Comparison of ENCODE assay signal across 8 cellular contexts in genomic region chr4:174284181-174284886, GRCh38. TPM values are rescaled to one million over a fixed set of nuclear protein-coding genes. Genes with fewer than 3 reads are reported as not detected.
DNase-seq lines count a peak whose midpoint lies in the region; ATAC-seq and TF ChIP-seq lines count a peak whose summit lies in the region.

No MANE protein-coding gene starts in this region.

- peak overlapping the region; percentile 99 for H3K4me3 Mint-ChIP-seq in activated T-cell treated with anti-CD3 and anti-CD28 coated beads, Interleukin-2, amount 50 U/mL, for 4 hours

- peaks cover 4% of the 10 kb centered on the region for H3K9me3 Mint-ChIP-seq in activated T-cell treated with anti-CD3 and anti-CD28 coated beads, Interleukin-2, amount 50 U/mL, for 4 hours

- H3K4me1 ChIP-seq in breast epithelium (no peaks in the 10 kb centered on the region), stomach smooth muscle (ENCODE audit: control insufficient read depth, insufficient read depth, low read length) (no peaks in the 10 kb centered on the region)

- TF ChIP-seq POLR2A in breast epithelium (IDR thresholded peaks at IDR 0.05): no peak

- peak overlapping the region; percentile 99 for H3K9ac ChIP-seq in stomach smooth muscle (ENCODE audit: low read length in 2 of 2)

- H3K4me3 ChIP-seq in breast epithelium (peak overlapping the region; percentile 74 to 85 (median 79)), stomach smooth muscle (ENCODE audit: low read length in 2 of 2) (peak overlapping the region; percentile 92 to 100)

- H3K36me3 Mint-ChIP-seq in activated T-cell treated with anti-CD3 and anti-CD28 coated beads, Interleukin-2, amount 50 U/mL, for 4 hours (ENCODE audit: insufficient read depth): peaks cover 16% of the 10 kb centered on the region

- H3K9me3 ChIP-seq in breast epithelium (no peaks in the 10 kb centered on the region), stomach smooth muscle (ENCODE audit: control insufficient read depth in 2 of 2, low read length in 2 of 2) (no peaks in the 10 kb centered on the region)

- intact Hi-C loops in breast epithelium (cut with DNase I; ENCODE audit: low total_unique reads): no loop called here

- no peaks in the 10 kb centered on the region for H3K36me3 ChIP-seq in breast epithelium
- H3K36me3 ChIP-seq in stomach smooth muscle (ENCODE audit: control insufficient read depth in 2 of 2, insufficient read depth in 2 of 2, low read length in 2 of 2): no peaks in the 10 kb centered on the region

- H3K4me1 Mint-ChIP-seq in activated T-cell treated with anti-CD3 and anti-CD28 coated beads, Interleukin-2, amount 50 U/mL, for 4 hours (ENCODE audit: low read depth): peaks cover 55% of the 10 kb centered on the region

- no peak for DNase-seq in activated T-cell treated with anti-CD3 and anti-CD28 coated beads, Interleukin-2, amount 50 U/mL, for 4 hours
- no peak for DNase-seq in activated T-cell treated with anti-CD3 and anti-CD28 coated beads, Interleukin-2, amount 50 U/mL, for 1 hour
- peak; percentile 20 for DNase-seq in NCI-H460 (ENCODE audit: extremely low read depth, low read depth)
- DNase-seq in breast epithelium (ENCODE audit: low spot score in 2 of 2): no peak
- DNase-seq in kidney tubule cell (ENCODE audit: low spot score): peak; percentile 64
- DNase-seq in medulla oblongata (ENCODE audit: extremely low spot score): no peak

- no peaks in the 10 kb centered on the region for H3K27me3 ChIP-seq in breast epithelium
- H3K27me3 ChIP-seq in stomach smooth muscle (ENCODE audit: control insufficient read depth in 1 of 2, insufficient read depth in 2 of 2, low read length in 2 of 2): no peaks in the 10 kb centered on the region

- ATAC-seq in activated T-cell treated with anti-CD3 and anti-CD28 coated beads, Interleukin-2, amount 50 U/mL, for 4 hours: peak; percentile 12 to 15
- peak; percentile 12 for ATAC-seq in HG02852 (IDR thresholded peaks at IDR 0.05; ENCODE audit: unreplicated experiment)

- no peaks in the 10 kb centered on the region for H3K27me3 Mint-ChIP-seq in activated T-cell treated with anti-CD3 and anti-CD28 coated beads, Interleukin-2, amount 50 U/mL, for 4 hours (ENCODE audit: low read depth)

- TF ChIP-seq CTCF in breast epithelium (IDR thresholded peaks at IDR 0.05): no peak

- H3K27ac ChIP-seq in breast epithelium (peak overlapping the region; percentile 96 to 99), stomach smooth muscle (ENCODE audit: low read length) (peak overlapping the region; percentile 98)

RNA-seq across cellular contexts. Expression of gene CEP44, which starts 0.6 kb away (rescaled TPM):
- total RNA-seq in activated T-cell treated with anti-CD3 and anti-CD28 coated beads, Interleukin-2, amount 50 U/mL, for 4 hours: 10 to 100 TPM in 2 of 3 donors, 1 to 10 TPM in 1; 9.4 to 11.3 (median 10.1) TPM
- total RNA-seq in NCI-H460 (2014; rRNA removed; shearing (Covaris generic)): 19.6 and 24.1 TPM in 2 replicates
- polyA plus RNA-seq in NCI-H460 (2014; cell fraction: nucleus; rRNA removed): 33.0 and 54.2 TPM in 2 replicates
- total RNA-seq in breast epithelium: 10 to 100 TPM; 12.2 to 30.9 (median 19.7) TPM

RNA-seq across cellular contexts. Expression of gene FBXO8, which starts 0.9 kb away (rescaled TPM):
- total RNA-seq in activated T-cell treated with anti-CD3 and anti-CD28 coated beads, Interleukin-2, amount 50 U/mL, for 4 hours: 10 to 100 TPM; 13.5 to 15.9 (median 14.4) TPM
- 20.5 and 24.0 TPM in 2 replicates for total RNA-seq in NCI-H460 (2014; rRNA removed; shearing (Covaris generic))
- 7.9 and 8.8 TPM in 2 replicates for polyA plus RNA-seq in NCI-H460 (2014; cell fraction: nucleus; rRNA removed)
- 10 to 100 TPM; 29.2 to 49.0 (median 35.2) TPM for total RNA-seq in breast epithelium

Comparison
In these comparisons a context has a peak if more than half of its experiments do, and no peak if none do; other contexts are left out.
1. DNase-seq: peak in NCI-H460 (single experiment) and kidney tubule cell (single experiment); none in activated T-cell treated with anti-CD3 and anti-CD28 coated beads, Interleukin-2, amount 50 U/mL, for 4 hours (single experiment), activated T-cell treated with anti-CD3 and anti-CD28 coated beads, Interleukin-2, amount 50 U/mL, for 1 hour (single experiment), breast epithelium (0 of 2) and medulla oblongata (single experiment).